Comparison of ENCODE assay signal across 1 cellular context in genomic region chr16:65816556-65816955, GRCh38.
TF ChIP-seq lines count a peak whose summit lies in the region.

No MANE protein-coding gene starts in this region.

TF ChIP-seq in GM23338, 12 proteins besides CTCF, POLR2A, EP300 and RAD21 (continued from another document):
- TF ChIP-seq ZNF462 (CRISPR knock-in tag; IDR thresholded peaks at IDR 0.05) (no peak), CREB1 (CRISPR knock-in tag; IDR thresholded peaks at IDR 0.05; ENCODE audit: low read depth) (no peak), ETS1 (IDR thresholded peaks at IDR 0.05) (no peak), STAT1 (IDR thresholded peaks at IDR 0.05; ENCODE audit: unreplicated experiment) (no peak), EZH2phosphoT487 (IDR thresholded peaks at IDR 0.05; ENCODE audit: unreplicated experiment) (no peak), POLR2AphosphoS5 (IDR thresholded peaks at IDR 0.05; ENCODE audit: low read depth) (no peak), JUNB (IDR thresholded peaks at IDR 0.05; ENCODE audit: unreplicated experiment) (no peak), REST (IDR thresholded peaks at IDR 0.05; ENCODE audit: unreplicated experiment) (no peak), ZNF331 (CRISPR knock-in tag; IDR thresholded peaks at IDR 0.05; ENCODE audit: low read depth) (no peak)
